8 cellular contexts compared by ENCODE assay signal in the genomic region with DNA sequence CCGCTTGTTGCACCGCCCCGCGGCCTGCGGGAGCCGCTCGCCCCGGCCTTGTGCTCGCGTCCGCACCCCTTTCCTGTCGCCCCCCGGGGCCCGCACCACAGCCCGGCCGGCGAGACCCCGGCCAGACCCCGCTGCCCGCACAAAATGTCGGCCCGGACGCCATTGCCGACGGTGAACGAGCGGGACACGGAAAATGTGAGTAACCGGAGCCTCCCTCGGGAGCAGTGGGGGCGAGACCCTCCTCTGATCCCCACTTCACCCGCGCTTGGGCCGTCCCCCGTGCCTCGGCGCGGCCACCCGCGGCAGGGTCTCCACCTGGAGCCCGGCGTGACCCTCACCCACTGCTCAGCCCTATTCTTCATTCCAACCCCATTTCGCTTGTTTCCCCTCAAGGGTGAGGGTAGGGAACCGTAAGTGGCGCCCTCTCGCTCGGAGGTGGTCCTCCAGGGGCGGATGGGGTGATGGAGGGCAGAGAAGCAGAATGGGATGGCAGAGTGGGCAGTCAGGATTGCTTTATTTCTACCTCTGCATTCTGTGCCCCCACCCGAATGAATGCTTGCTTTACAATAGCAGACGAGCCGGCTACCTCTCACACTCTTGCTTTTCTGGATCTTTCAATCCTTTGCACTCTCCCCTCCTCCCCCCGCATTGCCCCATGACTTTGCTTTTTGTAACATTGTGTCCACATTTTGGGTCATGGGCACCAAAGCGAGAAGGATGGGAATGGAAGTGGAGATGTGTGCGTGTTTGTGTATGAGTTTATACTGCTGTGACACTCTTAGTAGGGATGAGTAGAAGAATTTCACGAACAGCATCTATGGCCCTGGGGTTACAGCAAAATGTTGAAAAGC. TPM values are rescaled to one million over a fixed set of nuclear protein-coding genes. Genes with fewer than 3 reads are reported as not detected.
DNase-seq lines count a peak whose midpoint lies in the region; ATAC-seq and TF ChIP-seq lines count a peak whose summit lies in the region.

No MANE protein-coding gene starts in this region.

- H3K4me3 ChIP-seq in RWPE2 (ENCODE audit: severe bottlenecking) (peak overlapping the region; percentile 75), epithelial cell of proximal tubule (ENCODE audit: low read depth, low read length) (peak overlapping the region; percentile 58)

- peak; percentile 40 for DNase-seq in Daoy (ENCODE audit: low read depth)
- peak; percentile 7 for DNase-seq in H4 (ENCODE audit: low spot score)
- DNase-seq in RWPE2 (ENCODE audit: low spot score), result no peak
- no peak for DNase-seq in epithelial cell of proximal tubule (ENCODE audit: low read depth)
- no peak for DNase-seq in D341Med (ENCODE audit: low spot score)

- H3K27me3 ChIP-seq in RWPE2 (ENCODE audit: insufficient read depth, poor library complexity, severe bottlenecking), result no peaks in the 10 kb centered on the region

- peaks cover 4% of the 10 kb centered on the region for H3K9me3 Mint-ChIP-seq in nephron

- peak overlapping the region; percentile 37 for H3K27ac ChIP-seq in RWPE2 (ENCODE audit: poor library complexity, severe bottlenecking)

- ATAC-seq in RWPE2 (ENCODE audit: low read depth) (peak; percentile 40; the same call in 2 of the 3 replicates), HG02588 (IDR thresholded peaks at IDR 0.05; ENCODE audit: unreplicated experiment) (no peak), HG02840 (IDR thresholded peaks at IDR 0.05; ENCODE audit: low FRiP score, unreplicated experiment) (no peak)

- no peaks in the 10 kb centered on the region for H3K36me3 Mint-ChIP-seq in nephron (ENCODE audit: low read depth)

- H3K36me3 ChIP-seq in RWPE2 (ENCODE audit: low read depth), result no peaks in the 10 kb centered on the region

- TF ChIP-seq CTCF in RWPE2 (IDR thresholded peaks at IDR 0.05; ENCODE audit: poor library complexity, severe bottlenecking) (no peak), epithelial cell of proximal tubule (conservative IDR thresholded peaks at IDR 0.05; ENCODE audit: low read depth, low read length) (no peak), nephron (IDR thresholded peaks at IDR 0.05; ENCODE audit: unreplicated experiment in 3 of 3) (no peak)

- no peaks in the 10 kb centered on the region for H3K4me1 ChIP-seq in RWPE2 (ENCODE audit: insufficient read depth, poor library complexity, severe bottlenecking)

- H3K27me3 Mint-ChIP-seq in nephron (ENCODE audit: low read depth), result peaks cover 30% of the 10 kb centered on the region

- H3K4me3 Mint-ChIP-seq in nephron, result peak overlapping the region; percentile 87 to 96 (median 92)

- no peaks in the 10 kb centered on the region for H3K9me3 ChIP-seq in RWPE2 (ENCODE audit: severe bottlenecking)

- H3K4me1 Mint-ChIP-seq in nephron, result peaks cover 19% of the 10 kb centered on the region

- peak overlapping the region in 2 of 3 experiments; percentile 32 to 66 for H3K27ac Mint-ChIP-seq in nephron

RNA-seq across cellular contexts. Expression of gene MARK1, which starts 1.0 kb away (rescaled TPM):
- 6.6 and 8.8 TPM in 2 replicates for total RNA-seq in Daoy (2014; rRNA removed; shearing (Covaris generic))
- 3.8 and 4.0 TPM in 2 replicates for total RNA-seq in H4 (2014; rRNA removed; shearing (Covaris generic))
- total RNA-seq in epithelial cell of proximal tubule, result 5.4 and 6.3 TPM in 2 replicates

Comparison
In these comparisons a context has a peak if more than half of its experiments do, and no peak if none do; other contexts are left out.
1. DNase-seq: peak in Daoy (single experiment) and H4 (single experiment); none in RWPE2 (single experiment), epithelial cell of proximal tubule (single experiment) and D341Med (single experiment).